Comparison of ENCODE assay signal across 1 cellular context in the genomic region with DNA sequence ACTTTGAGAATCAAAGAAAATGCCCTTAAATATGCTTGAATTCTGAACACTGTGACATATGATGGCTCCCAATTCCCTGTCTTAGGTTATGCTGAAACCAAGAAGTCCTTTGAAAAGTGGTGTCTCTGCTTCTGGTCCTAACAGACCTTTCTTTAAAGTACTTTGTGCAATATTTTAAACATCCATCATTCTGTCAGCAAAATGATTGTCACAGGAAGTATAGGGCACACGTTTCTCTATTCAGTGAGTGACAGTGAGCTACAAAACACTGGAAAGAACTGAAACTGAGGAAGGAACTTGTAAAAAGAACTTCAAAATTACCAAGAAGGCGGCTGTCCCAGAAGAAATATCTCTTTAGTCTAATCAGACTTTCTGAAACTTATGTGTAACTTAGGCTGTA.
TF ChIP-seq lines count a peak whose summit lies in the region.

No MANE protein-coding gene starts in this region.

TF ChIP-seq in IMR-90, 13 proteins besides CTCF, POLR2A, EP300 and RAD21:
- TF ChIP-seq USF2 (IDR thresholded peaks at IDR 0.05; ENCODE audit: low read depth, low read length) (no peak), SMC3 (IDR thresholded peaks at IDR 0.05; ENCODE audit: low read depth, low read length) (no peak), RFX5 (IDR thresholded peaks at IDR 0.05; ENCODE audit: low read depth, low read length) (no peak), NFE2L2 (IDR thresholded peaks at IDR 0.05; ENCODE audit: low read depth, low read length) (no peak), MXI1 (IDR thresholded peaks at IDR 0.05; ENCODE audit: borderline replicate concordance, low read depth, low read length) (no peak)
